In the genomic region with DNA sequence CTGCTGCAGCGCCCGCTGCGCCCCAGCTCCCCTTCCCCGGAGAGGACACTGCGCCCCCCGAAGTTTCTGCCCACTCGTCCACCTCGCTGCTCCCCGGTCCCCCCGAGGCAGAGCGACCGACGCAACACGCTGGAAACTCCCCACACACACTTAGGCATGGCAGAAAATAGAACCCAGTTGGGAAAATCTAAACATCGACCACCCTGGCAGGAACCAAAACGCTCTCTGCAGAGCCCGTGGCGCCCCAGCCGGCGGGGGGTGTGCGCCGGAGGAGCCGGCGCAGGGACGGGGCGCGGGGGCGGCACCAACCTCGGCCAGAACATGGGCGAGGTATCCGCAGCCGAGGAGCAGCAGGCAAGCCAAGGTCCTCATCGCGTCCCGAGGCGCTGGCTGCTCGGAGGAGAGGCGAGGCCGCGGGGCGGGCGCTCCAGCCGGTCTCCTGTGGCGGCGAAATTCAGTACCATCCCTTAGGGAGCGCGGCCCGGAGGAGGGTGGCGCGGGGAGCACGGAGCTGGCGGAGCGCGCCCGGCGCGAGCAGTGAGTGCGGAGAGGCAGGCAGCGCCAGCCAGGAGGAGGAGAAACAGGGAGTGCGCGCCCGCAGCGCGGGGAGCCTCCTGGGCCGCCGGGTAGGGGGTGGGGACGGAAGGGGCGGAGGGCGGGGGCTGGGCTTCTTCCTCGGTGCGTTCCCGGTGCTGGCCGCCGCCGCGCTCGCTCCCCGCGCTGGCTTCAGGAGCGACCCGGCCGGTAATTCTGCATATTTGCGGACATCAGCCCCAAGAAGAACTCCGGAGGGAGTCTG, we compare ENCODE assay signal across 8 cellular contexts. TPM values are rescaled to one million over a fixed set of nuclear protein-coding genes. Genes with fewer than 3 reads are reported as not detected.
DNase-seq lines count a peak whose midpoint lies in the region; ATAC-seq and TF ChIP-seq lines count a peak whose summit lies in the region.

No MANE protein-coding gene starts in this region.

- H3K4me3 ChIP-seq in HEK293 (ENCODE audit: low read depth, low read length) (peak overlapping the region; percentile 63), SJCRH30 (peak overlapping the region; percentile 87), iPS-15b (ENCODE audit: low read depth, low read length) (peak overlapping the region; percentile 59)

- in situ Hi-C loops in T47D (cut with HindIII; ENCODE audit: low pct_unique_long_range_greater_than_20kb, low sequenced_read_pairs), result no loop called here

- intact Hi-C loops in CD4-positive, alpha-beta T cell (cut with DNase I, micrococcal nuclease), result no loop called here

- H3K36me3 ChIP-seq in HEK293 (ENCODE audit: control insufficient read depth in 2 of 2, insufficient read depth in 1 of 2, low read length in 2 of 2) (no peaks in the 10 kb centered on the region), SJCRH30 (no peaks in the 10 kb centered on the region; the same call in 1 of the 2 replicates), iPS-15b (ENCODE audit: control insufficient read depth, insufficient read depth, low read length) (no peaks in the 10 kb centered on the region)

- CTCF ChIA-PET in CD4-positive, alpha-beta T cell (lab: Charles Lee), result no interaction called here
- CTCF ChIA-PET in HEK293 (lab: Yijun Ruan, JAX), result interaction anchor here (0.6 kb wide), 1 partner anchor 27 kb away, joined by 4 read pairs; no protein-coding TSS in a partner anchor

- H3K27me3 ChIP-seq in CD4-positive, alpha-beta T cell (ENCODE audit: control insufficient read depth, insufficient read depth, low read length), result peaks cover 48% of the 10 kb centered on the region
- H3K27me3 ChIP-seq in SJCRH30, result no peaks in the 10 kb centered on the region
- H3K27me3 ChIP-seq in iPS-15b (ENCODE audit: control insufficient read depth, insufficient read depth, low read length), result peaks cover 39% of the 10 kb centered on the region

- peak in 2 of 10 experiments; percentile 12 to 23 for DNase-seq in CD4-positive, alpha-beta T cell
- DNase-seq in SJCRH30, result peak; percentile 66 to 70
- peak; percentile 90 to 93 for DNase-seq in T47D (ENCODE audit: low read depth in 1 of 2, low spot score in 1 of 2)
- DNase-seq in renal cortical epithelial cell (ENCODE audit: low read depth), result peak; percentile 36
- no peak for DNase-seq in NK-92 treated with Interleukin-12 subunit alpha and Interleukin-12 subunit beta, amount 100 ng/mL, for 24 hours (lab: John Stamatoyannopoulos, UW)
- DNase-seq in SKM-1 treated with dmso at 0.1 percent for 144 hours (lab: John Stamatoyannopoulos, UW; ENCODE audit: unreplicated experiment), result no peak

- no peaks in the 10 kb centered on the region for H3K36me3 Mint-ChIP-seq in CD4-positive, alpha-beta T cell (ENCODE audit: low read depth)

- H3K4me3 Mint-ChIP-seq in CD4-positive, alpha-beta T cell, result peak overlapping the region; percentile 85

- no peak for TF ChIP-seq CTCF in CD4-positive, alpha-beta T cell (IDR thresholded peaks at IDR 0.05)
- no peak; the same call in 1 of the 2 replicates for TF ChIP-seq CTCF in HEK293 (tag by site-specific recombination; IDR thresholded peaks at IDR 0.05)

- peaks cover 10% of the 10 kb centered on the region for H3K4me1 Mint-ChIP-seq in CD4-positive, alpha-beta T cell (ENCODE audit: low read depth)

- no peak overlapping the region for H3K27ac Mint-ChIP-seq in CD4-positive, alpha-beta T cell

- H3K9ac ChIP-seq in iPS-15b (ENCODE audit: low read depth, low read length), result peak overlapping the region; percentile 24

- POLR2A ChIA-PET in CD4-positive, alpha-beta T cell (lab: Charles Lee), result interaction anchor here (1.4 kb wide), 1 partner anchor 157 kb away, joined by 3 read pairs; no protein-coding TSS in a partner anchor
- POLR2A ChIA-PET in HEK293 (lab: Yijun Ruan, JAX), result interaction anchor here (1.0 kb wide), 1 partner anchor 19 kb away, joined by 5 read pairs; no protein-coding TSS in a partner anchor

- H3K9me3 Mint-ChIP-seq in CD4-positive, alpha-beta T cell, result no peaks in the 10 kb centered on the region

- H3K4me1 ChIP-seq in HEK293 (ENCODE audit: control insufficient read depth, insufficient read depth, low read length) (peaks cover 6% of the 10 kb centered on the region; the same call in 1 of the 2 replicates), SJCRH30 (peaks cover 9% of the 10 kb centered on the region; the same call in 1 of the 2 replicates), iPS-15b (ENCODE audit: control insufficient read depth, insufficient read depth, low read length) (peaks cover 6% of the 10 kb centered on the region)

- no peaks in the 10 kb centered on the region for H3K9me3 ChIP-seq in CD4-positive, alpha-beta T cell (ENCODE audit: control insufficient read depth, low read length)
- H3K9me3 ChIP-seq in HEK293 (ENCODE audit: control insufficient read depth, insufficient read depth, low read depth, low read length) (no peaks in the 10 kb centered on the region), SJCRH30 (replicated peaks) (no peaks in the 10 kb centered on the region), iPS-15b (ENCODE audit: control insufficient read depth, insufficient read depth, low read length) (no peaks in the 10 kb centered on the region)

- peak; percentile 28 for ATAC-seq in CD4-positive, alpha-beta T cell (ENCODE audit: poor library complexity)

- peaks cover 57% of the 10 kb centered on the region for H3K27me3 Mint-ChIP-seq in CD4-positive, alpha-beta T cell

- no peak overlapping the region for H3K27ac ChIP-seq in CD4-positive, alpha-beta T cell (ENCODE audit: low read depth, low read length)
- H3K27ac ChIP-seq in HEK293 (ENCODE audit: extremely low read depth, low read depth, low read length) (peak overlapping the region; percentile 83), SJCRH30 (peak overlapping the region; percentile 57)

TF ChIP-seq in HEK293, 187 proteins besides CTCF, POLR2A, EP300 and RAD21 (continues in another document):
- TF ChIP-seq ZNF132 (tag by site-specific recombination; IDR thresholded peaks at IDR 0.05; ENCODE audit: borderline replicate concordance) (no peak), ZNF600 (tag by site-specific recombination; IDR thresholded peaks at IDR 0.05) (peak; percentile 96), KLF9 (tag by site-specific recombination; IDR thresholded peaks at IDR 0.05; ENCODE audit: low read depth) (peak; percentile 61; the same call in 1 of the 2 replicates), ZBTB21 (tag by site-specific recombination; IDR thresholded peaks at IDR 0.05) (no peak), KLF1 (tag by site-specific recombination; IDR thresholded peaks at IDR 0.05) (peak; percentile 45; the same call in 1 of the 2 replicates), ZNF341 (tag by site-specific recombination; IDR thresholded peaks at IDR 0.05; ENCODE audit: low read depth) (peak; percentile 38), ZNF561 (tag by site-specific recombination; IDR thresholded peaks at IDR 0.05; ENCODE audit: borderline replicate concordance) (0 out of 2 replicates have a peak, but pooled peaks have one; percentile 40), ZBTB48 (tag by site-specific recombination; IDR thresholded peaks at IDR 0.05) (peak; percentile 78), ZNF146 (tag by site-specific recombination; IDR thresholded peaks at IDR 0.05) (no peak), ZNF654 (tag by site-specific recombination; IDR thresholded peaks at IDR 0.05; ENCODE audit: low read depth) (no peak), ZNF76 (tag by site-specific recombination; IDR thresholded peaks at IDR 0.05; ENCODE audit: borderline replicate concordance, low read depth) (0 out of 2 replicates have a peak, but pooled peaks have one; percentile 39), ZIC2 (tag by site-specific recombination; IDR thresholded peaks at IDR 0.05) (peak; percentile 91)
- TF ChIP-seq, protein P1, sequence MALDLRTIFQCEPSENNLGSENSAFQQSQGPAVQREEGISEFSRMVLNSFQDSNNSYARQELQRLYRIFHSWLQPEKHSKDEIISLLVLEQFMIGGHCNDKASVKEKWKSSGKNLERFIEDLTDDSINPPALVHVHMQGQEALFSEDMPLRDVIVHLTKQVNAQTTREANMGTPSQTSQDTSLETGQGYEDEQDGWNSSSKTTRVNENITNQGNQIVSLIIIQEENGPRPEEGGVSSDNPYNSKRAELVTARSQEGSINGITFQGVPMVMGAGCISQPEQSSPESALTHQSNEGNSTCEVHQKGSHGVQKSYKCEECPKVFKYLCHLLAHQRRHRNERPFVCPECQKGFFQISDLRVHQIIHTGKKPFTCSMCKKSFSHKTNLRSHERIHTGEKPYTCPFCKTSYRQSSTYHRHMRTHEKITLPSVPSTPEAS (tag by site-specific recombination; IDR thresholded peaks at IDR 0.05), result peak; percentile 23; the same call in 1 of the 2 replicates
- TF ChIP-seq, protein P2, sequence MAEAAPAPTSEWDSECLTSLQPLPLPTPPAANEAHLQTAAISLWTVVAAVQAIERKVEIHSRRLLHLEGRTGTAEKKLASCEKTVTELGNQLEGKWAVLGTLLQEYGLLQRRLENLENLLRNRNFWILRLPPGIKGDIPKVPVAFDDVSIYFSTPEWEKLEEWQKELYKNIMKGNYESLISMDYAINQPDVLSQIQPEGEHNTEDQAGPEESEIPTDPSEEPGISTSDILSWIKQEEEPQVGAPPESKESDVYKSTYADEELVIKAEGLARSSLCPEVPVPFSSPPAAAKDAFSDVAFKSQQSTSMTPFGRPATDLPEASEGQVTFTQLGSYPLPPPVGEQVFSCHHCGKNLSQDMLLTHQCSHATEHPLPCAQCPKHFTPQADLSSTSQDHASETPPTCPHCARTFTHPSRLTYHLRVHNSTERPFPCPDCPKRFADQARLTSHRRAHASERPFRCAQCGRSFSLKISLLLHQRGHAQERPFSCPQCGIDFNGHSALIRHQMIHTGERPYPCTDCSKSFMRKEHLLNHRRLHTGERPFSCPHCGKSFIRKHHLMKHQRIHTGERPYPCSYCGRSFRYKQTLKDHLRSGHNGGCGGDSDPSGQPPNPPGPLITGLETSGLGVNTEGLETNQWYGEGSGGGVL (tag by site-specific recombination; IDR thresholded peaks at IDR 0.05), result peak; percentile 34; the same call in 1 of the 2 replicates

RNA-seq across cellular contexts. Expression of a gene that starts 0.8 kb away (rescaled TPM):
- total RNA-seq in CD4-positive, alpha-beta T cell, result under 1 TPM; 0.55 to 0.70 TPM
- 26.9 and 31.6 TPM in 2 replicates for total RNA-seq in SJCRH30 (2014; rRNA removed; shearing (Covaris generic))
- total RNA-seq in renal cortical epithelial cell, result 33.5 and 54.3 TPM in 2 replicates

Comparison
In these comparisons a context has a peak if more than half of its experiments do, and no peak if none do; other contexts are left out.
1. DNase-seq: peak in SJCRH30 (2 of 2), T47D (2 of 2) and renal cortical epithelial cell (single experiment); none in NK-92 treated with Interleukin-12 subunit alpha and Interleukin-12 subunit beta, amount 100 ng/mL, for 24 hours (single experiment) and SKM-1 treated with dmso at 0.1 percent for 144 hours (single experiment).
2. RNA of a gene that starts 0.8 kb away (total RNA-seq): 33.5 to 54.3 TPM in renal cortical epithelial cell and 26.9 to 31.6 TPM in SJCRH30; 0.55 to 0.70 TPM in CD4-positive, alpha-beta T cell; every median in the first group is over 10 times any median in the second.
3. Peak in every context shown above with its lines, with median percentiles within 50 percentile points of each other: H3K4me3 ChIP-seq.